7 cellular contexts compared by ENCODE assay signal in the genomic region with DNA sequence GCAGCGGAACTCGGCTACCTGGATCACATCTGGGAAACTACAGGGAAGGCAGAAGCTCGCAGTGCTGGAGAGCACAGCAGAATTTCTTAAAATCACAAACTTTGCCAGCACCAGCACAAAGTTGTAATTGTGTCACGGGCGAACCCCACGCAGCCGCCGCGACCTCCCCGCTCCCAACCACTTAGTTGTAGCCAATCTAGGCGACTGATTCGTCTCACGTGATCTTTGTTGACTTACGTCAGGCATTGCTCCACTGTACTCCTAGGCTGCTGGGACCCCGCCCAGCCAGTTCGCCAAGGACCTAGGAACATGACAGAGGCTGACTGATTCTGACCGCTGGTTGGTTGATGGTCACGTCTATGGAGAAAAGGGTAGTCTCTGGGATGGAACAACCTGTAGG. TPM values are rescaled to one million over a fixed set of nuclear protein-coding genes. Genes with fewer than 3 reads are reported as not detected.
DNase-seq lines count a peak whose midpoint lies in the region; ATAC-seq and TF ChIP-seq lines count a peak whose summit lies in the region.

A gene (minus strand): TSS at position 206 of the 400 bp plus-strand sequence. CDS start 368 bp downstream, outside the sequence.

- no peaks in the 10 kb centered on the region for H3K4me1 ChIP-seq in H9 (ENCODE audit: insufficient read depth, low read length)

- H2BK20ac ChIP-seq in H9 (ENCODE audit: low read depth, low read length, poor library complexity, severe bottlenecking): no peak within 1 kb of the TSS

- no peak within 1 kb of the TSS for H3K23ac ChIP-seq in H9 (ENCODE audit: insufficient read length, low read depth, low read length)

- no peak within 1 kb of the TSS for H3K27ac ChIP-seq in H9 (ENCODE audit: insufficient read length, low read depth, low read length)

- peak within 1 kb of the TSS; percentile 75 for H3K4me3 Mint-ChIP-seq in activated naive CD4-positive, alpha-beta T cell treated with anti-CD3 and anti-CD28 coated beads for 36 hours
- peak within 1 kb of the TSS; percentile 77 for H3K4me3 Mint-ChIP-seq in stimulated activated effector memory CD8-positive, alpha-beta T cell treated with anti-CD3 and anti-CD28 coated beads, Interleukin-12 subunit alpha, Interleukin-12 subunit beta, amount 100 ng/mL, for 72 hours
- no peak within 1 kb of the TSS for H3K4me3 Mint-ChIP-seq in H9

- no peak within 1 kb of the TSS for H3K14ac ChIP-seq in H9 (ENCODE audit: insufficient read depth, low read length)

- H3K27ac Mint-ChIP-seq in activated naive CD4-positive, alpha-beta T cell treated with anti-CD3 and anti-CD28 coated beads for 36 hours: peak within 1 kb of the TSS; percentile 93
- peak within 1 kb of the TSS; percentile 97 for H3K27ac Mint-ChIP-seq in stimulated activated effector memory CD8-positive, alpha-beta T cell treated with anti-CD3 and anti-CD28 coated beads, Interleukin-12 subunit alpha, Interleukin-12 subunit beta, amount 100 ng/mL, for 72 hours
- no peak within 1 kb of the TSS for H3K27ac Mint-ChIP-seq in H9

- H4K8ac ChIP-seq in H9 (replicated peaks; ENCODE audit: insufficient read length, low read depth, low read length): no peak within 1 kb of the TSS

- H3K36me3 Mint-ChIP-seq in activated naive CD4-positive, alpha-beta T cell treated with anti-CD3 and anti-CD28 coated beads for 36 hours (ENCODE audit: low read depth): peaks cover 7% of the 10 kb centered on the region
- peaks cover 41% of the 10 kb centered on the region for H3K36me3 Mint-ChIP-seq in stimulated activated effector memory CD8-positive, alpha-beta T cell treated with anti-CD3 and anti-CD28 coated beads, Interleukin-12 subunit alpha, Interleukin-12 subunit beta, amount 100 ng/mL, for 72 hours
- H3K36me3 Mint-ChIP-seq in H9 (ENCODE audit: insufficient read depth in 1 of 3, low read depth in 3 of 3): no peaks in the 10 kb centered on the region

- H3K18ac ChIP-seq in H9 (ENCODE audit: insufficient read length, low read depth, low read length): no peak within 1 kb of the TSS

- CTCF ChIA-PET in activated naive CD4-positive, alpha-beta T cell treated with anti-CD3 and anti-CD28 coated beads for 36 hours (lab: Charles Lee): interaction anchor here (1.0 kb wide), 1 partner anchor 100 kb away, joined by 3 read pairs; no protein-coding TSS in a partner anchor

- no peak within 1 kb of the TSS for H4K5ac ChIP-seq in H9 (ENCODE audit: insufficient read length, low read depth, low read length)

- no peaks in the 10 kb centered on the region for H3K27me3 Mint-ChIP-seq in activated naive CD4-positive, alpha-beta T cell treated with anti-CD3 and anti-CD28 coated beads for 36 hours (ENCODE audit: low read depth)
- no peaks in the 10 kb centered on the region for H3K27me3 Mint-ChIP-seq in H9 (ENCODE audit: low read depth)

- H3K79me2 ChIP-seq in H9 (ENCODE audit: insufficient read depth, low read length): no peaks in the 10 kb centered on the region

- H2AFZ ChIP-seq in H9 (ENCODE audit: low read length): no peak within 1 kb of the TSS

- H3K4me1 Mint-ChIP-seq in activated naive CD4-positive, alpha-beta T cell treated with anti-CD3 and anti-CD28 coated beads for 36 hours (ENCODE audit: low read depth): peaks cover 15% of the 10 kb centered on the region
- H3K4me1 Mint-ChIP-seq in stimulated activated effector memory CD8-positive, alpha-beta T cell treated with anti-CD3 and anti-CD28 coated beads, Interleukin-12 subunit alpha, Interleukin-12 subunit beta, amount 100 ng/mL, for 72 hours: peaks cover 7% of the 10 kb centered on the region
- no peaks in the 10 kb centered on the region for H3K4me1 Mint-ChIP-seq in H9

- H2AK5ac ChIP-seq in H9 (ENCODE audit: insufficient read length, low read length): no peak within 1 kb of the TSS

- H3K56ac ChIP-seq in H9 (ENCODE audit: insufficient read length, low read depth, low read length): no peak within 1 kb of the TSS

- H2BK15ac ChIP-seq in H9 (ENCODE audit: low read depth, low read length): no peak within 1 kb of the TSS

- H4K20me1 ChIP-seq in H9 (ENCODE audit: control insufficient read depth, insufficient read depth, insufficient read length): no peaks in the 10 kb centered on the region

- no CpG with 5 or more reads among the region's 18 CpGs for WGBS in H9 (ENCODE audit: extremely low coverage, insufficient read length, low lambda C conversion rate)

- peak; percentile 98 for ATAC-seq in GM21528 (IDR thresholded peaks at IDR 0.05; ENCODE audit: low FRiP score, unreplicated experiment)
- ATAC-seq in stimulated activated effector memory CD8-positive, alpha-beta T cell treated with anti-CD3 and anti-CD28 coated beads, Interleukin-12 subunit alpha, Interleukin-12 subunit beta, amount 100 ng/mL, for 72 hours: peak; percentile 98

- no peak for TF ChIP-seq CTCF in H9 (conservative IDR thresholded peaks at IDR 0.05)

- DNase-seq in NCI-H2107 (lab: John Stamatoyannopoulos, UW) (peak; percentile 20), inferior parietal cortex (ENCODE audit: extremely low spot score) (peak; percentile 85), H9 (no peak)
- DNase-seq in activated naive CD4-positive, alpha-beta T cell treated with anti-CD3 and anti-CD28 coated beads for 36 hours: peak; percentile 82
- DNase-seq in stimulated activated effector memory CD8-positive, alpha-beta T cell treated with anti-CD3 and anti-CD28 coated beads, Interleukin-12 subunit alpha, Interleukin-12 subunit beta, amount 100 ng/mL, for 72 hours (ENCODE audit: low spot score in 2 of 2): peak; percentile 26 to 88
- no peak for DNase-seq in central memory CD4-positive, alpha-beta T cell

- H3K4ac ChIP-seq in H9 (ENCODE audit: low read depth, low read length): no peak within 1 kb of the TSS

- no peak within 1 kb of the TSS for H2BK12ac ChIP-seq in H9 (ENCODE audit: insufficient read length, low read depth, low read length)

- no peak within 1 kb of the TSS for H2BK120ac ChIP-seq in H9 (ENCODE audit: low read depth, low read length, poor library complexity, severe bottlenecking)

- no peak within 1 kb of the TSS for H4K91ac ChIP-seq in H9 (ENCODE audit: insufficient read length, low read depth, low read length)

- H3K9me3 Mint-ChIP-seq in activated naive CD4-positive, alpha-beta T cell treated with anti-CD3 and anti-CD28 coated beads for 36 hours: no peaks in the 10 kb centered on the region
- H3K9me3 Mint-ChIP-seq in stimulated activated effector memory CD8-positive, alpha-beta T cell treated with anti-CD3 and anti-CD28 coated beads, Interleukin-12 subunit alpha, Interleukin-12 subunit beta, amount 100 ng/mL, for 72 hours: no peaks in the 10 kb centered on the region
- no peaks in the 10 kb centered on the region for H3K9me3 Mint-ChIP-seq in H9

- no peaks in the 10 kb centered on the region for H3K23me2 ChIP-seq in H9 (ENCODE audit: insufficient read length, low read depth, low read length, poor library complexity, severe bottlenecking)

- no peak within 1 kb of the TSS for H3K9ac ChIP-seq in H9 (ENCODE audit: extremely low read depth, insufficient read length, low read length)

- H3K4me2 ChIP-seq in H9 (ENCODE audit: insufficient read depth, insufficient read length, low read length): no peak within 1 kb of the TSS

- H3T11ph ChIP-seq in H9 (ENCODE audit: low read length): no peak within 1 kb of the TSS

- intact Hi-C loops in activated naive CD4-positive, alpha-beta T cell treated with anti-CD3 and anti-CD28 coated beads for 36 hours (cut with micrococcal nuclease): loop anchor here (1.0 to 2.0 kb wide), 2 partner anchors 575 to 817 kb away; no protein-coding TSS in a partner anchor

- no peaks in the 10 kb centered on the region for H3K9me3 ChIP-seq in H9 (ENCODE audit: control insufficient read depth, low read depth, low read length)

- no peak within 1 kb of the TSS for H2BK5ac ChIP-seq in H9 (ENCODE audit: insufficient read length, low read length)

- no peaks in the 10 kb centered on the region for H3K27me3 ChIP-seq in H9 (ENCODE audit: insufficient read depth, low read length)

- H3K79me1 ChIP-seq in H9 (ENCODE audit: insufficient read depth, low read depth, low read length, poor library complexity, severe bottlenecking): no peaks in the 10 kb centered on the region

RNA-seq across cellular contexts. Expression of the gene that starts here (rescaled TPM):
- 10 to 100 TPM; 15.9 to 20.2 TPM for total RNA-seq in activated naive CD4-positive, alpha-beta T cell treated with anti-CD3 and anti-CD28 coated beads for 36 hours
- not detected in 2 replicates for total RNA-seq in H9 (2021)

Comparison
In these comparisons a context has a peak if more than half of its experiments do, and no peak if none do; other contexts are left out.
1. DNase-seq: peak in NCI-H2107 (single experiment), activated naive CD4-positive, alpha-beta T cell treated with anti-CD3 and anti-CD28 coated beads for 36 hours (single experiment), inferior parietal cortex (single experiment) and stimulated activated effector memory CD8-positive, alpha-beta T cell treated with anti-CD3 and anti-CD28 coated beads, Interleukin-12 subunit alpha, Interleukin-12 subunit beta, amount 100 ng/mL, for 72 hours (2 of 2); none in central memory CD4-positive, alpha-beta T cell (single experiment) and H9 (single experiment).
2. H3K27ac Mint-ChIP-seq: peak in activated naive CD4-positive, alpha-beta T cell treated with anti-CD3 and anti-CD28 coated beads for 36 hours (single experiment) and stimulated activated effector memory CD8-positive, alpha-beta T cell treated with anti-CD3 and anti-CD28 coated beads, Interleukin-12 subunit alpha, Interleukin-12 subunit beta, amount 100 ng/mL, for 72 hours (single experiment); none in H9 (0 of 3).
3. H3K4me3 Mint-ChIP-seq: peak in activated naive CD4-positive, alpha-beta T cell treated with anti-CD3 and anti-CD28 coated beads for 36 hours (single experiment) and stimulated activated effector memory CD8-positive, alpha-beta T cell treated with anti-CD3 and anti-CD28 coated beads, Interleukin-12 subunit alpha, Interleukin-12 subunit beta, amount 100 ng/mL, for 72 hours (single experiment); none in H9 (0 of 2).